1 cellular context compared by ENCODE assay signal in the genomic region with DNA sequence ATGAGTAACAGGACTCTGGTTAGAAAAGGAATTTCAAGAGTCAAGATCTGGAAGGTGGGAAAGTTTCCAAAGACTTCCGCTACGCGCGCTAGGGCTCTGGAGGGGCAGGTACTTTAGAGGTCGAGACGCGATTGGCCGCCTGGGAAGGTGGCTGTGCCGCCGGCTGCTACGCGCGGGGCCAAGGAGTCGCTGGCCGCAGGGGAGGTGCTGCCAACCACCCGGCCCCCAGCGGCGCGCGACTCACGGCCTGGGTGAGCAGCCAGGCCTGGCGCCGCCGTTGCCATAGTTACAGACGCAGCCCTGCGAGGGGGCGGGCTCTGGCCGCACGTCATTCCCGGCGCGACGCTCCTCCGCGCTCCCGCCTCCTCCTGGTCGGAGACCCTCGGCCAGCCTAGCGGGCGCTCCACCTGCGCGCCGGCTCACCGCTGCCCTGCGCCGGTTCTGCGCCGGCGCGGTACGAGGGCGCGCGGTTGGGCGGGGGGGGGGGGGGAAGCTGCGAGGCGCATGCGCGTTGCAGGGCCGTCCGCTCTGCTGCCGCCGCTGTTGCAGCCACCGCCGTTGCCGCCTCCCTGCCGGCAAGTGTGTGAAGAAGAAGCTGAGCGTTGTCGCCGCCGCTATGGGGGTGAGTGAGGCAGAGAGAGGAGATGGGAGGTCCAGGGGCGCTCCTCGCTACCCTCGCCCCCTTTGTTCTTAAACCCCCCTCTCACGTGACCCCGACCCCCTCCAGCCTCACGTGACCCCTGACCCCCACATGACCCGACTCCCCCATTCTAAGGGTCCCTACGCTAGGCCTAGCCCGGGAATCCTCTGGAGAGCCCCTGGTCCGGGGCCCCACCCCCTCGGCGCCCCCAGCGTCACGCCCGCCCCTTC.
TF ChIP-seq lines count a peak whose summit lies in the region.

A gene (plus strand): TSS at position 522 of the 870 bp plus-strand sequence. CDS start 95 bp downstream, at position 617.

TF ChIP-seq in H1, 55 proteins besides CTCF, POLR2A, EP300 and RAD21 (continued from another document):
- peak; percentile 80 for TF ChIP-seq PHF8 (conservative IDR thresholded peaks at IDR 0.05; ENCODE audit: low read depth, low read length)
- peak; percentile 76; the same call in 1 of the 2 replicates for TF ChIP-seq RXRA (IDR thresholded peaks at IDR 0.05; ENCODE audit: insufficient read depth, low read depth, low read length)
- peak; percentile 76; the same call in 1 of the 2 replicates for TF ChIP-seq TAF1 (IDR thresholded peaks at IDR 0.05; ENCODE audit: low read depth, low read length)
- TF ChIP-seq KDM1A (IDR thresholded peaks at IDR 0.05; ENCODE audit: borderline replicate concordance, low read length) = no peak
- peak; percentile 24; the same call in 1 of the 2 replicates for TF ChIP-seq CHD2 (IDR thresholded peaks at IDR 0.05; ENCODE audit: low read length)
- no peak for TF ChIP-seq MAFK (IDR thresholded peaks at IDR 0.05; ENCODE audit: low read depth, low read length)
- TF ChIP-seq JUN (IDR thresholded peaks at IDR 0.05; ENCODE audit: low read depth, low read length) = no peak
- TF ChIP-seq SP4 (IDR thresholded peaks at IDR 0.05; ENCODE audit: low read length) = peak; percentile 92; the same call in 1 of the 2 replicates
- TF ChIP-seq ZNF274 (IDR thresholded peaks at IDR 0.05; ENCODE audit: borderline replicate concordance, extremely low read depth, low read length) = no peak
- peak; percentile 80 for TF ChIP-seq POLR2AphosphoS5 (IDR thresholded peaks at IDR 0.05; ENCODE audit: low read depth, low read length)
- TF ChIP-seq, protein P1, sequence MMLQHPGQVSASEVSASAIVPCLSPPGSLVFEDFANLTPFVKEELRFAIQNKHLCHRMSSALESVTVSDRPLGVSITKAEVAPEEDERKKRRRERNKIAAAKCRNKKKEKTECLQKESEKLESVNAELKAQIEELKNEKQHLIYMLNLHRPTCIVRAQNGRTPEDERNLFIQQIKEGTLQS (IDR thresholded peaks at IDR 0.05; ENCODE audit: insufficient read depth, low read depth, low read length) = peak; percentile 95
- TF ChIP-seq TEAD4 (IDR thresholded peaks at IDR 0.05; ENCODE audit: low read depth, low read length) = no peak
- TF ChIP-seq SIN3A (conservative IDR thresholded peaks at IDR 0.05 in 1 of 2, IDR thresholded peaks at IDR 0.05 in 1 of 2; ENCODE audit: low read depth in 1 of 2, low read length in 2 of 2) = peak; percentile 84 to 98; a peak in 2 of 4 replicates
- no peak for TF ChIP-seq CTBP2 (IDR thresholded peaks at IDR 0.05; ENCODE audit: borderline replicate concordance, insufficient read depth, insufficient read length, low read length)
- TF ChIP-seq, protein P2, sequence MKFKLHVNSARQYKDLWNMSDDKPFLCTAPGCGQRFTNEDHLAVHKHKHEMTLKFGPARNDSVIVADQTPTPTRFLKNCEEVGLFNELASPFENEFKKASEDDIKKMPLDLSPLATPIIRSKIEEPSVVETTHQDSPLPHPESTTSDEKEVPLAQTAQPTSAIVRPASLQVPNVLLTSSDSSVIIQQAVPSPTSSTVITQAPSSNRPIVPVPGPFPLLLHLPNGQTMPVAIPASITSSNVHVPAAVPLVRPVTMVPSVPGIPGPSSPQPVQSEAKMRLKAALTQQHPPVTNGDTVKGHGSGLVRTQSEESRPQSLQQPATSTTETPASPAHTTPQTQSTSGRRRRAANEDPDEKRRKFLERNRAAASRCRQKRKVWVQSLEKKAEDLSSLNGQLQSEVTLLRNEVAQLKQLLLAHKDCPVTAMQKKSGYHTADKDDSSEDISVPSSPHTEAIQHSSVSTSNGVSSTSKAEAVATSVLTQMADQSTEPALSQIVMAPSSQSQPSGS (IDR thresholded peaks at IDR 0.05; ENCODE audit: low read length) = no peak
- peak; percentile 54; the same call in 1 of the 2 replicates for TF ChIP-seq RBBP5 (IDR thresholded peaks at IDR 0.05; ENCODE audit: borderline replicate concordance, low read depth, low read length)
- peak; percentile 98 for TF ChIP-seq CREB1 (IDR thresholded peaks at IDR 0.05)
- no peak; a peak in 1 of 4 replicates for TF ChIP-seq HDAC2 (IDR thresholded peaks at IDR 0.05; ENCODE audit: borderline replicate concordance in 1 of 2, low read depth in 2 of 2, low read length in 2 of 2)
- TF ChIP-seq SP2 (IDR thresholded peaks at IDR 0.05; ENCODE audit: low read length) = no peak
- no peak for TF ChIP-seq CBX8 (IDR thresholded peaks at IDR 0.05; ENCODE audit: borderline replicate concordance, low read depth, low read length)
- peak; percentile 89 for TF ChIP-seq KDM4A (IDR thresholded peaks at IDR 0.05; ENCODE audit: low read depth, low read length, severe bottlenecking)
- TF ChIP-seq HDAC6 (IDR thresholded peaks at IDR 0.05; ENCODE audit: low read depth, low read length) = no peak
- TF ChIP-seq BCL11A (IDR thresholded peaks at IDR 0.05; ENCODE audit: low read depth in 2 of 2, low read length in 2 of 2) = no peak
- TF ChIP-seq SIRT6 (IDR thresholded peaks at IDR 0.05; ENCODE audit: low read length) = no peak
- TF ChIP-seq YY1 (IDR thresholded peaks at IDR 0.05; ENCODE audit: low read depth, low read length) = no peak
- peak; percentile 47 for TF ChIP-seq NRF1 (IDR thresholded peaks at IDR 0.05; ENCODE audit: low read depth, low read length)
- TF ChIP-seq JUND (IDR thresholded peaks at IDR 0.05; ENCODE audit: low read length) = no peak
- no peak for TF ChIP-seq SUZ12 (IDR thresholded peaks at IDR 0.05; ENCODE audit: low read length)
- no peak for TF ChIP-seq GTF2F1 (IDR thresholded peaks at IDR 0.05; ENCODE audit: borderline replicate concordance, low read depth, low read length)
- peak; percentile 66; the same call in 1 of the 2 replicates for TF ChIP-seq KDM5A (IDR thresholded peaks at IDR 0.05; ENCODE audit: low read length)
- no peak for TF ChIP-seq FOSL1 (IDR thresholded peaks at IDR 0.05; ENCODE audit: insufficient read depth, low read depth, low read length)
- no peak for TF ChIP-seq RFX5 (IDR thresholded peaks at IDR 0.05; ENCODE audit: borderline replicate concordance, low read depth, low read length)
- TF ChIP-seq CBX5 (IDR thresholded peaks at IDR 0.05; ENCODE audit: low read depth, low read length) = no peak
- TF ChIP-seq SAP30 (IDR thresholded peaks at IDR 0.05; ENCODE audit: insufficient read depth, insufficient replicate concordance, low read length) = no peak
- TF ChIP-seq, protein P3, sequence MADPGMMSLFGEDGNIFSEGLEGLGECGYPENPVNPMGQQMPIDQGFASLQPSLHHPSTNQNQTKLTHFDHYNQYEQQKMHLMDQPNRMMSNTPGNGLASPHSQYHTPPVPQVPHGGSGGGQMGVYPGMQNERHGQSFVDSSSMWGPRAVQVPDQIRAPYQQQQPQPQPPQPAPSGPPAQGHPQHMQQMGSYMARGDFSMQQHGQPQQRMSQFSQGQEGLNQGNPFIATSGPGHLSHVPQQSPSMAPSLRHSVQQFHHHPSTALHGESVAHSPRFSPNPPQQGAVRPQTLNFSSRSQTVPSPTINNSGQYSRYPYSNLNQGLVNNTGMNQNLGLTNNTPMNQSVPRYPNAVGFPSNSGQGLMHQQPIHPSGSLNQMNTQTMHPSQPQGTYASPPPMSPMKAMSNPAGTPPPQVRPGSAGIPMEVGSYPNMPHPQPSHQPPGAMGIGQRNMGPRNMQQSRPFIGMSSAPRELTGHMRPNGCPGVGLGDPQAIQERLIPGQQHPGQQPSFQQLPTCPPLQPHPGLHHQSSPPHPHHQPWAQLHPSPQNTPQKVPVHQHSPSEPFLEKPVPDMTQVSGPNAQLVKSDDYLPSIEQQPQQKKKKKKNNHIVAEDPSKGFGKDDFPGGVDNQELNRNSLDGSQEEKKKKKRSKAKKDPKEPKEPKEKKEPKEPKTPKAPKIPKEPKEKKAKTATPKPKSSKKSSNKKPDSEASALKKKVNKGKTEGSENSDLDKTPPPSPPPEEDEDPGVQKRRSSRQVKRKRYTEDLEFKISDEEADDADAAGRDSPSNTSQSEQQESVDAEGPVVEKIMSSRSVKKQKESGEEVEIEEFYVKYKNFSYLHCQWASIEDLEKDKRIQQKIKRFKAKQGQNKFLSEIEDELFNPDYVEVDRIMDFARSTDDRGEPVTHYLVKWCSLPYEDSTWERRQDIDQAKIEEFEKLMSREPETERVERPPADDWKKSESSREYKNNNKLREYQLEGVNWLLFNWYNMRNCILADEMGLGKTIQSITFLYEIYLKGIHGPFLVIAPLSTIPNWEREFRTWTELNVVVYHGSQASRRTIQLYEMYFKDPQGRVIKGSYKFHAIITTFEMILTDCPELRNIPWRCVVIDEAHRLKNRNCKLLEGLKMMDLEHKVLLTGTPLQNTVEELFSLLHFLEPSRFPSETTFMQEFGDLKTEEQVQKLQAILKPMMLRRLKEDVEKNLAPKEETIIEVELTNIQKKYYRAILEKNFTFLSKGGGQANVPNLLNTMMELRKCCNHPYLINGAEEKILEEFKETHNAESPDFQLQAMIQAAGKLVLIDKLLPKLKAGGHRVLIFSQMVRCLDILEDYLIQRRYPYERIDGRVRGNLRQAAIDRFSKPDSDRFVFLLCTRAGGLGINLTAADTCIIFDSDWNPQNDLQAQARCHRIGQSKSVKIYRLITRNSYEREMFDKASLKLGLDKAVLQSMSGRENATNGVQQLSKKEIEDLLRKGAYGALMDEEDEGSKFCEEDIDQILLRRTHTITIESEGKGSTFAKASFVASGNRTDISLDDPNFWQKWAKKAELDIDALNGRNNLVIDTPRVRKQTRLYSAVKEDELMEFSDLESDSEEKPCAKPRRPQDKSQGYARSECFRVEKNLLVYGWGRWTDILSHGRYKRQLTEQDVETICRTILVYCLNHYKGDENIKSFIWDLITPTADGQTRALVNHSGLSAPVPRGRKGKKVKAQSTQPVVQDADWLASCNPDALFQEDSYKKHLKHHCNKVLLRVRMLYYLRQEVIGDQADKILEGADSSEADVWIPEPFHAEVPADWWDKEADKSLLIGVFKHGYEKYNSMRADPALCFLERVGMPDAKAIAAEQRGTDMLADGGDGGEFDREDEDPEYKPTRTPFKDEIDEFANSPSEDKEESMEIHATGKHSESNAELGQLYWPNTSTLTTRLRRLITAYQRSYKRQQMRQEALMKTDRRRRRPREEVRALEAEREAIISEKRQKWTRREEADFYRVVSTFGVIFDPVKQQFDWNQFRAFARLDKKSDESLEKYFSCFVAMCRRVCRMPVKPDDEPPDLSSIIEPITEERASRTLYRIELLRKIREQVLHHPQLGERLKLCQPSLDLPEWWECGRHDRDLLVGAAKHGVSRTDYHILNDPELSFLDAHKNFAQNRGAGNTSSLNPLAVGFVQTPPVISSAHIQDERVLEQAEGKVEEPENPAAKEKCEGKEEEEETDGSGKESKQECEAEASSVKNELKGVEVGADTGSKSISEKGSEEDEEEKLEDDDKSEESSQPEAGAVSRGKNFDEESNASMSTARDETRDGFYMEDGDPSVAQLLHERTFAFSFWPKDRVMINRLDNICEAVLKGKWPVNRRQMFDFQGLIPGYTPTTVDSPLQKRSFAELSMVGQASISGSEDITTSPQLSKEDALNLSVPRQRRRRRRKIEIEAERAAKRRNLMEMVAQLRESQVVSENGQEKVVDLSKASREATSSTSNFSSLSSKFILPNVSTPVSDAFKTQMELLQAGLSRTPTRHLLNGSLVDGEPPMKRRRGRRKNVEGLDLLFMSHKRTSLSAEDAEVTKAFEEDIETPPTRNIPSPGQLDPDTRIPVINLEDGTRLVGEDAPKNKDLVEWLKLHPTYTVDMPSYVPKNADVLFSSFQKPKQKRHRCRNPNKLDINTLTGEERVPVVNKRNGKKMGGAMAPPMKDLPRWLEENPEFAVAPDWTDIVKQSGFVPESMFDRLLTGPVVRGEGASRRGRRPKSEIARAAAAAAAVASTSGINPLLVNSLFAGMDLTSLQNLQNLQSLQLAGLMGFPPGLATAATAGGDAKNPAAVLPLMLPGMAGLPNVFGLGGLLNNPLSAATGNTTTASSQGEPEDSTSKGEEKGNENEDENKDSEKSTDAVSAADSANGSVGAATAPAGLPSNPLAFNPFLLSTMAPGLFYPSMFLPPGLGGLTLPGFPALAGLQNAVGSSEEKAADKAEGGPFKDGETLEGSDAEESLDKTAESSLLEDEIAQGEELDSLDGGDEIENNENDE (IDR thresholded peaks at IDR 0.05; ENCODE audit: insufficient replicate concordance, low read length) = no peak
- no peak for TF ChIP-seq CEBPB (IDR thresholded peaks at IDR 0.05; ENCODE audit: low read depth, low read length)
- no peak for TF ChIP-seq RNF2 (IDR thresholded peaks at IDR 0.05; ENCODE audit: borderline replicate concordance, low read depth, low read length, missing control alignments, poor library complexity, severe bottlenecking)
- TF ChIP-seq GABPA (IDR thresholded peaks at IDR 0.05; ENCODE audit: borderline replicate concordance, insufficient read depth, low read length) = no peak
- TF ChIP-seq ASH2L (IDR thresholded peaks at IDR 0.05; ENCODE audit: low read length) = no peak
- TF ChIP-seq EZH2 (IDR thresholded peaks at IDR 0.05; ENCODE audit: low read depth, low read length, severe bottlenecking) = no peak
- TF ChIP-seq EGR1 (IDR thresholded peaks at IDR 0.05; ENCODE audit: borderline replicate concordance, low read depth, low read length) = peak; percentile 64; the same call in 1 of the 2 replicates
- TF ChIP-seq BACH1 (IDR thresholded peaks at IDR 0.05; ENCODE audit: low read length) = no peak
- peak; percentile 82 for TF ChIP-seq SRF (IDR thresholded peaks at IDR 0.05; ENCODE audit: low read depth, low read length)
- TF ChIP-seq, protein P4, sequence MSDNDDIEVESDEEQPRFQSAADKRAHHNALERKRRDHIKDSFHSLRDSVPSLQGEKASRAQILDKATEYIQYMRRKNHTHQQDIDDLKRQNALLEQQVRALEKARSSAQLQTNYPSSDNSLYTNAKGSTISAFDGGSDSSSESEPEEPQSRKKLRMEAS (IDR thresholded peaks at IDR 0.05) = no peak; the same call in 1 of the 2 replicates
- TF ChIP-seq, protein P5, sequence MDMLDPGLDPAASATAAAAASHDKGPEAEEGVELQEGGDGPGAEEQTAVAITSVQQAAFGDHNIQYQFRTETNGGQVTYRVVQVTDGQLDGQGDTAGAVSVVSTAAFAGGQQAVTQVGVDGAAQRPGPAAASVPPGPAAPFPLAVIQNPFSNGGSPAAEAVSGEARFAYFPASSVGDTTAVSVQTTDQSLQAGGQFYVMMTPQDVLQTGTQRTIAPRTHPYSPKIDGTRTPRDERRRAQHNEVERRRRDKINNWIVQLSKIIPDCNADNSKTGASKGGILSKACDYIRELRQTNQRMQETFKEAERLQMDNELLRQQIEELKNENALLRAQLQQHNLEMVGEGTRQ (IDR thresholded peaks at IDR 0.05; ENCODE audit: low read length) = peak; percentile 96
- no peak for TF ChIP-seq CHD1 (IDR thresholded peaks at IDR 0.05; ENCODE audit: low read depth, low read length)
- TF ChIP-seq NANOG (IDR thresholded peaks at IDR 0.05; ENCODE audit: insufficient read depth, low read depth, low read length, poor library complexity, severe bottlenecking) = peak; percentile 5
- TF ChIP-seq TBP (IDR thresholded peaks at IDR 0.05; ENCODE audit: low read depth, low read length) = peak; percentile 56; the same call in 1 of the 2 replicates
- TF ChIP-seq SP1 (IDR thresholded peaks at IDR 0.05; ENCODE audit: low read depth, low read length) = 0 out of 2 replicates have a peak, but pooled peaks have one; percentile 57
- no peak for TF ChIP-seq BRCA1 (IDR thresholded peaks at IDR 0.05; ENCODE audit: low read depth, low read length)
